9 cellular contexts compared by ENCODE assay signal in genomic region chr3:188683032-188683491, GRCh38.
DNase-seq lines count a peak whose midpoint lies in the region; ATAC-seq, FAIRE-seq and TF ChIP-seq lines count a peak whose summit lies in the region.
"Had no signal": no experiment of that assay in that cellular context is flagged by ENCODE, and none has a peak within 500 bp of the region (broad histone marks: within the 10 kb centered on the region; RNA-seq: fewer than 3 reads in every experiment).

No MANE protein-coding gene starts in this region.

- ATAC-seq in gastrocnemius medialis (peak; percentile 99 to 100), GM19452 (IDR thresholded peaks at IDR 0.05; ENCODE audit: unreplicated experiment) (no peak), HG02678 (IDR thresholded peaks at IDR 0.05; ENCODE audit: unreplicated experiment) (no peak)

- H3K9me3 ChIP-seq in esophagus muscularis mucosa (no peaks in the 10 kb centered on the region), gastrocnemius medialis (no peaks in the 10 kb centered on the region), OCI-LY7 (ENCODE audit: low read length) (no peaks in the 10 kb centered on the region)
- H3K9me3 ChIP-seq: thyroid gland had no signal

- CTCF ChIA-PET in OCI-LY7 (lab: Charles Lee; ENCODE audit: unreplicated experiment), result no interaction called here

- H3K27me3 ChIP-seq in esophagus muscularis mucosa (no peaks in the 10 kb centered on the region), gastrocnemius medialis (no peaks in the 10 kb centered on the region)
- H3K27me3 ChIP-seq: thyroid gland had no signal

- H3K4me1 ChIP-seq in esophagus muscularis mucosa (peaks cover 51 to 98% (median 86%) of the 10 kb centered on the region in 4 donors), gastrocnemius medialis (peaks cover 40 to 44% of the 10 kb centered on the region in 2 donors), OCI-LY7 (ENCODE audit: insufficient read depth, low read length, poor library complexity, severe bottlenecking) (no peaks in the 10 kb centered on the region)

- H3K27ac ChIP-seq in esophagus muscularis mucosa (replicated peaks in 1 of 4), result peak overlapping the region; percentile 63 to 80 (median 70)
- peak overlapping the region; percentile 73 to 90 (median 78) for H3K27ac ChIP-seq in gastrocnemius medialis
- H3K27ac ChIP-seq in OCI-LY7 (ENCODE audit: low read depth, low read length, poor library complexity, severe bottlenecking), result no peak overlapping the region
- H3K27ac ChIP-seq: thyroid gland had no signal

- H3K4me3 ChIP-seq in esophagus muscularis mucosa, result no peak overlapping the region
- H3K4me3 ChIP-seq in gastrocnemius medialis, result no peak overlapping the region
- no peak overlapping the region for H3K4me3 ChIP-seq in OCI-LY7 (ENCODE audit: low read depth, low read length, poor library complexity, severe bottlenecking)
- H3K4me3 ChIP-seq: thyroid gland had no signal

- peak; percentile 91 for DNase-seq in ELR (ENCODE audit: low read depth)
- peak; percentile 16 for DNase-seq in KBM-7
- DNase-seq in esophagus muscularis mucosa (ENCODE audit: extremely low spot score), result no peak
- peak; percentile 61 to 73 for DNase-seq in gastrocnemius medialis
- DNase-seq in HTR-8/SVneo (ENCODE audit: insufficient read length, low spot score), result no peak
- no peak for DNase-seq in OCI-LY7 (ENCODE audit: low spot score)
- DNase-seq: thyroid gland had no signal

- intact Hi-C loops in esophagus muscularis mucosa (cut with DNase I), result no loop called here
- intact Hi-C loops in gastrocnemius medialis (cut with DNase I; ENCODE audit: low total_unique reads), result loop anchor here (2.0 to 5.0 kb wide), 4 partner anchors 131 to 946 kb away; no protein-coding TSS in a partner anchor
- intact Hi-C loops in OCI-LY7 (cut with micrococcal nuclease; ENCODE audit: unreplicated experiment), result no loop called here

- peak; percentile 60 for TF ChIP-seq EP300 in esophagus muscularis mucosa (IDR thresholded peaks at IDR 0.05)

- H3K36me3 ChIP-seq in esophagus muscularis mucosa (no peaks in the 10 kb centered on the region), gastrocnemius medialis (no peaks in the 10 kb centered on the region), OCI-LY7 (ENCODE audit: insufficient read depth, low read length) (no peaks in the 10 kb centered on the region)
- H3K36me3 ChIP-seq: thyroid gland had no signal

- H3K4me2 ChIP-seq in OCI-LY7 (ENCODE audit: low read length), result no peak overlapping the region

- POLR2A ChIA-PET in OCI-LY7 (lab: Charles Lee), result interaction anchor here (0.9 kb wide), 1 partner anchor 93 kb away, joined by 3 read pairs; no protein-coding TSS in a partner anchor

- no peaks in the 10 kb centered on the region for H3K9me2 ChIP-seq in OCI-LY7 (ENCODE audit: insufficient read depth, low read length)

- in situ Hi-C loops in KBM-7 (cut with MboI; ENCODE audit: low pct_unique_long_range_greater_than_20kb, low sequenced_read_pairs), result no loop called here
- in situ Hi-C loops in gastrocnemius medialis (cut with MboI; ENCODE audit: low sequenced_read_pairs in 4 of 4), result loop anchor here in 2 of 4 donors (10.0 to 25.0 kb wide), 2 partner anchors 272 to 946 kb away; partner anchors contain the start of gene BCL6 (in 1 of the 2)

- 23% methylated on average over 3 of the region's 3 CpGs for WGBS in esophagus muscularis mucosa

- no peaks in the 10 kb centered on the region for H3K79me2 ChIP-seq in OCI-LY7 (ENCODE audit: insufficient read depth, low read depth, low read length)

- H4K20me1 ChIP-seq in OCI-LY7 (ENCODE audit: insufficient read depth, low read length), result no peaks in the 10 kb centered on the region

- FAIRE-seq in HTR-8/SVneo (lab: Jason Lieb, UNC), result no peak

- no peak for TF ChIP-seq CTCF in esophagus muscularis mucosa (IDR thresholded peaks at IDR 0.05)
- TF ChIP-seq CTCF in gastrocnemius medialis (IDR thresholded peaks at IDR 0.05 in 4 of 5, conservative IDR thresholded peaks at IDR 0.05 in 1 of 5), result no peak
- no peak for TF ChIP-seq CTCF in OCI-LY7 (conservative IDR thresholded peaks at IDR 0.05; ENCODE audit: low read length)

- H2AFZ ChIP-seq in OCI-LY7 (ENCODE audit: low read length), result no peak overlapping the region

- TF ChIP-seq POLR2A in esophagus muscularis mucosa (IDR thresholded peaks at IDR 0.05; ENCODE audit: low read depth) (no peak), gastrocnemius medialis (IDR thresholded peaks at IDR 0.05) (peak; percentile 32 to 73)

- BruUV-seq in OCI-LY7 (replicated peaks; lab: Mats Ljungman, UMichigan), result no TSS peak

Comparison
In these comparisons a context has a peak if more than half of its experiments do, and no peak if none do; other contexts are left out.
1. DNase-seq: peak in ELR (single experiment), KBM-7 (single experiment) and gastrocnemius medialis (2 of 2); none in esophagus muscularis mucosa (single experiment), HTR-8/SVneo (single experiment) and OCI-LY7 (single experiment).
2. ATAC-seq: peak in gastrocnemius medialis (2 of 2); none in GM19452 (single experiment) and HG02678 (single experiment).